ENCODE assay signal across 27 cellular contexts in the genomic region with DNA sequence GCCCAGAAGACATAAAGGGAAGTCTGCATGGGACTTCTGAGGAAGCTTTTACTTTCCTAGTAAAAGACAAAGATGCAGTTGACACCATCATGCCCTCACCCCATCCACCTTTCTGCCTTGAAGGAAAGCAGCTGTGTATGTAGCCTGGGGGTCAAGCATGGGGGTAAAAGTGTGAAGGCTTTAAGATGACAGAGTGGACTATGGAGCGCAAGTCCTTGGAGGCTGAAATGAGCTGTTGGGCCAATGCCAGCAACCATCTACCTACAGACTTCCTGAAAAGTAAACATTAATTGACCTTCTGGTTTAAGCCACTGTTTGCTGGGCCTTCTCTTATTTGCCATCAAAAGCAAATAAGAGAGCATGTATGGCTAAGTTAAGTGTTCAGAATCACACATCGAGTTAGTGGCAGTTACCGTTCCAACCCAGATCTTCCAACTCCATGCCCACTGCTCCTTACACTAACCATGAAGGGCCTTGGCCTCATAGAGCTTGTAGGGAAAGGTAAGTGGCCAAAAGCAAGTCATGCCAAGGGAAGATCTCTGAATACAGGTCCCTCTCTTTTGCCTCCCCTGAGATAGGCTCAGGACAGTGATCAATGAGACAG. TPM values are rescaled to one million over a fixed set of nuclear protein-coding genes. Genes with fewer than 3 reads are reported as not detected.
"Had no signal": no experiment of that assay in that cellular context is flagged by ENCODE, and none has a peak within 500 bp of the region (broad histone marks: within the 10 kb centered on the region; RNA-seq: fewer than 3 reads in every experiment).

No MANE protein-coding gene starts in this region.

- H3K36me3 Mint-ChIP-seq: activated CD4-positive, alpha-beta memory T cell treated with anti-CD3 and anti-CD28 coated beads for 36 hours; activated naive CD8-positive, alpha-beta T cell; brain had no signal

- H3K27ac Mint-ChIP-seq: activated CD4-positive, alpha-beta memory T cell treated with anti-CD3 and anti-CD28 coated beads for 36 hours; activated CD4-positive, alpha-beta T cell treated with anti-CD3 and anti-CD28 coated beads, Interleukin-2, amount 10 ng/mL, durations not matched to agents 7 days and 5 days; activated naive CD4-positive, alpha-beta T cell treated with anti-CD3 and anti-CD28 coated beads for 36 hours; activated naive CD8-positive, alpha-beta T cell; brain; T-helper 17 cell had no signal

- ATAC-seq: activated T-cell treated with anti-CD3 and anti-CD28 coated beads, Interleukin-2, amount 50 U/mL, for 4 hours; Panc1; Right ventricle myocardium inferior; T-helper 17 cell had no signal

- H3K9me3 Mint-ChIP-seq: activated CD4-positive, alpha-beta memory T cell treated with anti-CD3 and anti-CD28 coated beads for 36 hours; activated CD4-positive, alpha-beta T cell treated with anti-CD3 and anti-CD28 coated beads, Interleukin-2, amount 10 ng/mL, durations not matched to agents 7 days and 5 days; activated naive CD4-positive, alpha-beta T cell treated with anti-CD3 and anti-CD28 coated beads for 36 hours; activated T-cell treated with anti-CD3 and anti-CD28 coated beads, Interleukin-2, amount 50 U/mL, for 4 hours; central memory CD8-positive, alpha-beta T cell had no signal

- DNase-seq: activated CD4-positive, alpha-beta memory T cell treated with anti-CD3 and anti-CD28 coated beads for 36 hours; activated CD4-positive, alpha-beta T cell treated with anti-CD3 and anti-CD28 coated beads, Interleukin-2, amount 10 ng/mL, durations not matched to agents 7 days and 5 days; activated CD4-positive, CD25-positive, alpha-beta regulatory T cell; activated CD8-positive, alpha-beta memory T cell treated with anti-CD3 and anti-CD28 coated beads for 24 hours; activated gamma-delta T cell; activated naive CD4-positive, alpha-beta T cell treated with anti-CD3 and anti-CD28 coated beads for 36 hours; activated T-cell treated with anti-CD3 and anti-CD28 coated beads, Interleukin-2, amount 50 U/mL, for 4 hours; amygdala; NCI-H1092; NCI-H1417; NCI-H1694; NCI-H2029; NCI-H510A treated with DMSO at 0.1 percent for 48 hours; NCI-H774; NK-92 treated with Interleukin-12 subunit alpha and Interleukin-12 subunit beta, amount 100 ng/mL, for 24 hours; OCI-M1; RPMI8226; T-helper 17 cell; T-helper 9 cell had no signal

- H3K4me1 Mint-ChIP-seq: activated CD4-positive, alpha-beta T cell treated with anti-CD3 and anti-CD28 coated beads, Interleukin-2, amount 10 ng/mL, durations not matched to agents 7 days and 5 days; brain; central memory CD8-positive, alpha-beta T cell had no signal

- H3K4me3 Mint-ChIP-seq: activated CD4-positive, alpha-beta memory T cell treated with anti-CD3 and anti-CD28 coated beads for 36 hours; activated CD4-positive, alpha-beta T cell treated with anti-CD3 and anti-CD28 coated beads, Interleukin-2, amount 10 ng/mL, durations not matched to agents 7 days and 5 days; activated naive CD4-positive, alpha-beta T cell treated with anti-CD3 and anti-CD28 coated beads for 36 hours; activated naive CD8-positive, alpha-beta T cell; activated T-cell treated with anti-CD3 and anti-CD28 coated beads, Interleukin-2, amount 50 U/mL, for 4 hours; brain; central memory CD8-positive, alpha-beta T cell; T-helper 17 cell had no signal

RNA-seq across cellular contexts. Expression of a gene that starts 30.0 kb away (rescaled TPM):
- total RNA-seq: activated CD4-positive, alpha-beta memory T cell treated with anti-CD3 and anti-CD28 coated beads for 36 hours; activated CD4-positive, alpha-beta T cell treated with anti-CD3 and anti-CD28 coated beads, Interleukin-2, amount 10 ng/mL, durations not matched to agents 7 days and 5 days; activated naive CD4-positive, alpha-beta T cell treated with anti-CD3 and anti-CD28 coated beads for 36 hours; LHCN-M2; MCF 10A; Right ventricle myocardium inferior; SK-MEL-5; T-helper 17 cell had no signal
